1 cellular context compared by ENCODE assay signal in the genomic region with DNA sequence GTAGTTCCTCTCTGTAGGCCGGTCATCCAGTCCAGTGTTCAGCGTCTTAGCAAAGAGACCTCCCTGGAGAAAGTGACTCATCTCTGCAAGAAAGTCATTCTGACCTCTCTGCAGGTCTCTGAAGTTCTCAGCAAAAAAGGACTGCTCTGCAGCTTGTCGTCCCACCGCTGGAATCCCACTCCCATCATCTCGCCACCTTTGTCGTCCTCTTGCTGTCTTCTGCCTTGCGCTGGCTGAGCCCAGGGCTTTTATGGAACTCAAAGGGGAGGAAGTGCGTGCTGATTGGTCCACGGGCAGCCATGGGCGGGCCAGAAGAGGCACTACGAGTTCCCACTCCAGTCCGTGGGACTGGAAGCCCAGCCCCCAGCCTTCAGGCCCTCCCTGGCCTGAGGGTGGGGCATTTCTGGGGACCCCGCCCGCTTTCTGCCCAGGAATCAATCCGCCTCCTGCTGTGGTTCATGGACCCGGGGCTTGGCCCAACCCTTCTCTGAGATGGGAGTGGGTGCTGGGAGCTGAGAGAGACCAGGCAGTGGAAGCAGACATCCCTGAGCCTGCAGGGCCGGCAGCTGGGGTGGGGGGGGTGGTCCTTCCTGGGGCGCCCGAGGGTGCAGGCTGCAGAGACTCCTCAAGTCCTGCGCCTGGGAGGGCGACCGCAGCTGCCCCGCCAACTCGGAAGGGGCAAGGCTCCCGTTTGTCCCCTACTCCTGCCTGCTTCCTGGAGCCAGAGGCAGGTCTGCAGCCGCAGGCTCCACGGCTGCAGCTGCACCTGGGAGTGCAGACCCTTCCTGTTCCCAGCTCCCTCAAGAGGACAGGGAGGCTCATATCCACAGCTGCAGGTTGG.
TF ChIP-seq lines count a peak whose summit lies in the region.

No MANE protein-coding gene starts in this region.

TF ChIP-seq in A549, 52 proteins besides CTCF, POLR2A, EP300 and RAD21:
- TF ChIP-seq HEYL (CRISPR knock-in tag; IDR thresholded peaks at IDR 0.05) (no peak), RNF2 (IDR thresholded peaks at IDR 0.05; ENCODE audit: borderline replicate concordance, low read depth) (no peak)
